Comparison of ENCODE assay signal across 21 cellular contexts in the genomic region with DNA sequence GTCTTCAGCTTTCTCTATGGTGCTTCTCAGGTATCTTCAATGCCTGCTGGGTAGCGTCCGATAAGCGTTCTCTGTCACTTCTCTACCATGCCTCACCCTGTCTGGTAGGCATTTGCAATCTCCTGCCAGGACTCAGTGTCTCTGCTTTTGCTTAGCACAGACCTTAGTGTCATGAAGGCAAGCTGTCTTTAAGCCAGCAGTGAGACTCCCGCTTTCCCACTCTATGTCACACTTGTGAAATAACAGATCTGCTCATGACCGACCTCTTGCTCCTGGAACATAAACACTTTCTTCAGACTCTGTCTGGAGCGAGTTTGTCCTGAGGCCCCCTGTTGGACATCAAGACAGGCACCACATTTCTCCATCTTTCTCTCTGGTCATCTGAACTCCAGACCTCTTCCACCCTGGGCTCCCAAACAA. TPM values are rescaled to one million over a fixed set of nuclear protein-coding genes. Genes with fewer than 3 reads are reported as not detected.
DNase-seq lines count a peak whose midpoint lies in the region; ATAC-seq and TF ChIP-seq lines count a peak whose summit lies in the region.
"Had no signal": no experiment of that assay in that cellular context is flagged by ENCODE, and none has a peak within 500 bp of the region (broad histone marks: within the 10 kb centered on the region; RNA-seq: fewer than 3 reads in every experiment).

No MANE protein-coding gene starts in this region.

- H3K27me3 Mint-ChIP-seq in WTC11 (ENCODE audit: low read depth), result no peaks in the 10 kb centered on the region

- H3K4me1 Mint-ChIP-seq in WTC11, result peaks cover 5% of the 10 kb centered on the region

- H3K27me3 ChIP-seq in right atrium auricular region (no peaks in the 10 kb centered on the region), layer of hippocampus (ENCODE audit: control insufficient read depth, insufficient read depth, low read length) (no peaks in the 10 kb centered on the region)
- H3K27me3 ChIP-seq: BLaER1 treated with 17β-estradiol and CSF1 and Interleukin-3, amounts not matched to agents 10 nM and 100 nM; spleen had no signal

- H3K27ac ChIP-seq in right atrium auricular region (no peak overlapping the region), layer of hippocampus (ENCODE audit: low read depth, low read length) (peak overlapping the region; percentile 44)
- H3K27ac ChIP-seq: A549; BLaER1 treated with 17β-estradiol and CSF1 and Interleukin-3, amounts not matched to agents 10 nM and 100 nM; spleen had no signal

- H3K36me3 Mint-ChIP-seq in WTC11, result no peaks in the 10 kb centered on the region
- H3K36me3 Mint-ChIP-seq: activated CD4-positive, alpha-beta memory T cell treated with anti-CD3 and anti-CD28 coated beads for 36 hours had no signal

- H3K4me3 ChIP-seq in right atrium auricular region, result no peak overlapping the region
- H3K4me3 ChIP-seq: A549; BLaER1 treated with 17β-estradiol and CSF1 and Interleukin-3, amounts not matched to agents 10 nM and 100 nM; spleen had no signal

- ATAC-seq in Right ventricle myocardium inferior (peak; percentile 59), WTC11 (peak; percentile 76)
- ATAC-seq: A549 had no signal

- intact Hi-C loops in Right ventricle myocardium inferior (cut with DNase I), result no loop called here

- H3K9me3 Mint-ChIP-seq in WTC11, result no peaks in the 10 kb centered on the region
- H3K9me3 Mint-ChIP-seq: activated CD4-positive, alpha-beta memory T cell treated with anti-CD3 and anti-CD28 coated beads for 36 hours; neural crest cell had no signal

- H3K27ac Mint-ChIP-seq in WTC11, result no peak overlapping the region
- H3K27ac Mint-ChIP-seq: activated CD4-positive, alpha-beta memory T cell treated with anti-CD3 and anti-CD28 coated beads for 36 hours had no signal

- DNase-seq in Right ventricle myocardium inferior (ENCODE audit: missing footprints), result no peak
- DNase-seq in right atrium auricular region (ENCODE audit: low spot score), result no peak
- DNase-seq in WTC11 (ENCODE audit: low spot score), result no peak
- peak; percentile 72 for DNase-seq in superior temporal gyrus (ENCODE audit: extremely low spot score)
- no peak for DNase-seq in NCI-H187 treated with DMSO at 0.1 percent for 48 hours (lab: John Stamatoyannopoulos, UW)
- no peak for DNase-seq in dermis blood vessel endothelial cell
- DNase-seq in foreskin melanocyte, result no peak
- DNase-seq: activated CD4-positive, alpha-beta memory T cell treated with anti-CD3 and anti-CD28 coated beads for 36 hours; activated naive CD4-positive, alpha-beta T cell; activated T-cell treated with anti-CD3 and anti-CD28 coated beads, Interleukin-2, amount 50 U/mL, for 1 hour; GOT3; islet precursor cell; midbrain; NCI-H1436 treated with DMSO at 0.1 percent for 48 hours; NCI-H82; spleen had no signal

- no peaks in the 10 kb centered on the region for H3K9me3 ChIP-seq in right atrium auricular region
- H3K9me3 ChIP-seq: A549; BLaER1 treated with 17β-estradiol and CSF1 and Interleukin-3, amounts not matched to agents 10 nM and 100 nM; spleen had no signal

- no peaks in the 10 kb centered on the region for H3K4me1 ChIP-seq in right atrium auricular region
- H3K4me1 ChIP-seq: A549, spleen had no signal

- POLR2A ChIA-PET in WTC11 (lab: Charles Lee), result no interaction called here

- no peaks in the 10 kb centered on the region for H3K36me3 ChIP-seq in right atrium auricular region
- H3K36me3 ChIP-seq: BLaER1 treated with 17β-estradiol and CSF1 and Interleukin-3, amounts not matched to agents 10 nM and 100 nM; spleen had no signal

- CTCF ChIA-PET in WTC11 (lab: Charles Lee), result interaction anchor here (1.5 kb wide), 1 partner anchor 308 kb away, joined by 5 read pairs; no protein-coding TSS in a partner anchor

- TF ChIP-seq CTCF in right atrium auricular region (IDR thresholded peaks at IDR 0.05) (no peak), WTC11 (IDR thresholded peaks at IDR 0.05) (no peak)

- no peak overlapping the region for H3K4me3 Mint-ChIP-seq in WTC11
- H3K4me3 Mint-ChIP-seq: activated CD4-positive, alpha-beta memory T cell treated with anti-CD3 and anti-CD28 coated beads for 36 hours; neural crest cell had no signal

TF ChIP-seq in WTC11, 78 proteins besides CTCF, POLR2A, EP300 and RAD21 (continues in another document):
- TF ChIP-seq, protein P1, sequence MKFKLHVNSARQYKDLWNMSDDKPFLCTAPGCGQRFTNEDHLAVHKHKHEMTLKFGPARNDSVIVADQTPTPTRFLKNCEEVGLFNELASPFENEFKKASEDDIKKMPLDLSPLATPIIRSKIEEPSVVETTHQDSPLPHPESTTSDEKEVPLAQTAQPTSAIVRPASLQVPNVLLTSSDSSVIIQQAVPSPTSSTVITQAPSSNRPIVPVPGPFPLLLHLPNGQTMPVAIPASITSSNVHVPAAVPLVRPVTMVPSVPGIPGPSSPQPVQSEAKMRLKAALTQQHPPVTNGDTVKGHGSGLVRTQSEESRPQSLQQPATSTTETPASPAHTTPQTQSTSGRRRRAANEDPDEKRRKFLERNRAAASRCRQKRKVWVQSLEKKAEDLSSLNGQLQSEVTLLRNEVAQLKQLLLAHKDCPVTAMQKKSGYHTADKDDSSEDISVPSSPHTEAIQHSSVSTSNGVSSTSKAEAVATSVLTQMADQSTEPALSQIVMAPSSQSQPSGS (CRISPR knock-in tag; IDR thresholded peaks at IDR 0.05; ENCODE audit: borderline replicate concordance, low read depth), result no peak
- TF ChIP-seq, protein P2, sequence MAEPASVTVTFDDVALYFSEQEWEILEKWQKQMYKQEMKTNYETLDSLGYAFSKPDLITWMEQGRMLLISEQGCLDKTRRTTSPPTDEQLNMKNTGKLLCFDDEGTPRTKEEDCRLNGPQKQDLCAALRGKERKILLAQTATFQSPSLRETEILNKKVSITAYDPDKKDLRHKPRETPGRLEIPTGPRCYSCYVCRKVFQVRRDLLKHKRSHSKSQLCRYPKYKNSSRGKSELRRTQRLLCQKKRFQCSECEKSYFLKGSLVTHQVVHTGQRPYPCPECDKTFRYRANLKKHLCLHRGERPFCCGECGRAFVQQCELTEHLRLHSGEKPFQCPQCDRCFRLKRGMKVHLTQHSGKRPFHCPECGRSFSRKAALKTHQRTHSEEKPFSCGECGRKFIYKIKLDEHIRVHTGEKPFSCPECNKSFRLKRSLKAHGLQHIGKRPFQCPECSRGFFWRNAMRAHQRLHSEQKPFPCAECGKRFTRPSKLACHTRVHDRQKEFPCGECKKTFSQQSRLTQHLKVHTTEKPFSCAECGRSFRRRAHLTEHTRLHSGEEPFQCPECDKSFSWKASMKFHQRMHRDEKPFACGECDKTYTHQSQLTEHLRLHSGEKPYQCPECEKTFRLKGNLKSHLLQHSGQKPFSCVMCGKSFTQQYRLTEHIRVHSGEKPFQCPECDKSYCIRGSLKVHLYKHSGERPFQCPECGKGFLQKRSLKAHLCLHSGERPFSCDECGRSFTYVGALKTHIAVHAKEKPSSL (CRISPR knock-in tag; conservative IDR thresholded peaks at IDR 0.05), result no peak
- no peak for TF ChIP-seq USF1 (CRISPR knock-in tag; IDR thresholded peaks at IDR 0.05)
- TF ChIP-seq ZNF396 (CRISPR knock-in tag; IDR thresholded peaks at IDR 0.05; ENCODE audit: borderline replicate concordance), result no peak
- TF ChIP-seq ZNF317 (CRISPR knock-in tag; IDR thresholded peaks at IDR 0.05; ENCODE audit: borderline replicate concordance, low read depth), result no peak
- no peak for TF ChIP-seq ESRRA (CRISPR knock-in tag; IDR thresholded peaks at IDR 0.05; ENCODE audit: borderline replicate concordance)
- TF ChIP-seq NR1H2 (CRISPR knock-in tag; IDR thresholded peaks at IDR 0.05), result no peak
- TF ChIP-seq CBFB (CRISPR knock-in tag; IDR thresholded peaks at IDR 0.05; ENCODE audit: low read depth), result no peak
- no peak for TF ChIP-seq ERG (CRISPR knock-in tag; IDR thresholded peaks at IDR 0.05)
- TF ChIP-seq, protein P3, sequence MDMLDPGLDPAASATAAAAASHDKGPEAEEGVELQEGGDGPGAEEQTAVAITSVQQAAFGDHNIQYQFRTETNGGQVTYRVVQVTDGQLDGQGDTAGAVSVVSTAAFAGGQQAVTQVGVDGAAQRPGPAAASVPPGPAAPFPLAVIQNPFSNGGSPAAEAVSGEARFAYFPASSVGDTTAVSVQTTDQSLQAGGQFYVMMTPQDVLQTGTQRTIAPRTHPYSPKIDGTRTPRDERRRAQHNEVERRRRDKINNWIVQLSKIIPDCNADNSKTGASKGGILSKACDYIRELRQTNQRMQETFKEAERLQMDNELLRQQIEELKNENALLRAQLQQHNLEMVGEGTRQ (CRISPR knock-in tag; IDR thresholded peaks at IDR 0.05), result no peak
- TF ChIP-seq MLX (CRISPR knock-in tag; IDR thresholded peaks at IDR 0.05), result no peak
- TF ChIP-seq MAX (CRISPR knock-in tag; IDR thresholded peaks at IDR 0.05), result no peak

RNA-seq across cellular contexts. Expression of gene ADGRB3, which starts 17.0 kb away (rescaled TPM):
- total RNA-seq in Right ventricle myocardium inferior (1.7 TPM), right atrium auricular region (1 to 10 TPM; 1.3 to 2.4 TPM), WTC11 (2021) (1.0 to 1.9 TPM (median 1.2 TPM) in 3 replicates), dermis blood vessel endothelial cell (not detected in 2 replicates)
- total RNA-seq: activated CD4-positive, alpha-beta memory T cell treated with anti-CD3 and anti-CD28 coated beads for 36 hours; pulmonary artery endothelial cell had no signal
